18 cellular contexts compared by ENCODE assay signal in genomic region chr6:36384095-36384494, GRCh38. TPM values are rescaled to one million over a fixed set of nuclear protein-coding genes. Genes with fewer than 3 reads are reported as not detected.
DNase-seq lines count a peak whose midpoint lies in the region; ATAC-seq, FAIRE-seq and TF ChIP-seq lines count a peak whose summit lies in the region.
"Had no signal": no experiment of that assay in that cellular context is flagged by ENCODE, and none has a peak within 500 bp of the region (broad histone marks: within the 10 kb centered on the region; RNA-seq: fewer than 3 reads in every experiment).

No MANE protein-coding gene starts in this region.

- DNase-seq in GM13976 (ENCODE audit: low spot score) (peak; percentile 16), sciatic nerve (ENCODE audit: low spot score) (peak; percentile 19), mammary epithelial cell (no peak), NCI-H774 (lab: John Stamatoyannopoulos, UW) (no peak), pancreas (no peak)
- no peak for DNase-seq in activated CD4-positive, alpha-beta memory T cell treated with anti-CD3 and anti-CD28 coated beads, Interleukin-2, amount 10 ng/mL, durations not matched to agents 7 days and 5 days
- DNase-seq: CD8-positive, alpha-beta T cell; H7; IMR-90 had no signal

- H3K9me3 ChIP-seq in DOHH2 (ENCODE audit: control insufficient read depth, insufficient read depth, low read length): no peaks in the 10 kb centered on the region
- no peaks in the 10 kb centered on the region for H3K9me3 ChIP-seq in mammary epithelial cell (replicated peaks; ENCODE audit: insufficient read depth, low read length)
- no peaks in the 10 kb centered on the region for H3K9me3 ChIP-seq in pancreas
- H3K9me3 ChIP-seq: A549 had no signal

- CTCF ChIA-PET in activated CD4-positive, alpha-beta memory T cell treated with anti-CD3 and anti-CD28 coated beads, Interleukin-2, amount 10 ng/mL, durations not matched to agents 7 days and 5 days (lab: Charles Lee): interaction anchor here (1.1 kb wide), 1 partner anchor 43 kb away, joined by 3 read pairs; no protein-coding TSS in a partner anchor
- CTCF ChIA-PET in mammary epithelial cell (lab: Charles Lee; ENCODE audit: low non-redundant PET): no interaction called here

- H3K4me1 Mint-ChIP-seq in activated CD4-positive, alpha-beta memory T cell treated with anti-CD3 and anti-CD28 coated beads, Interleukin-2, amount 10 ng/mL, durations not matched to agents 7 days and 5 days: peaks cover 79% of the 10 kb centered on the region

- peak overlapping the region; percentile 63 for H3K4me2 ChIP-seq in DOHH2 (ENCODE audit: low read length)
- no peak overlapping the region for H3K4me2 ChIP-seq in mammary epithelial cell (ENCODE audit: insufficient read depth, low read depth, low read length)
- H3K4me2 ChIP-seq: A549, GM23338 had no signal

- no peak for ATAC-seq in sciatic nerve
- ATAC-seq in pancreas: no peak
- ATAC-seq: CD8-positive, alpha-beta T cell; GM23338 had no signal

- no peaks in the 10 kb centered on the region for H3K9me2 ChIP-seq in DOHH2 (replicated peaks; ENCODE audit: control insufficient read depth, low read length)

- no peak overlapping the region for H2AFZ ChIP-seq in mammary epithelial cell (ENCODE audit: low read depth, low read length)
- H2AFZ ChIP-seq: GM23338 had no signal

- H3K27me3 ChIP-seq in DOHH2 (ENCODE audit: control insufficient read depth, low read length) (peaks cover 34% of the 10 kb centered on the region), mammary epithelial cell (ENCODE audit: insufficient read depth, low read length) (no peaks in the 10 kb centered on the region), pancreas (no peaks in the 10 kb centered on the region)

- H3K79me2 ChIP-seq in DOHH2 (ENCODE audit: control insufficient read depth, low read length) (no peaks in the 10 kb centered on the region), mammary epithelial cell (ENCODE audit: insufficient read depth, low read length) (no peaks in the 10 kb centered on the region)

- intact Hi-C loops in sciatic nerve (cut with DNase I) (no loop called here), mammary epithelial cell (cut with micrococcal nuclease) (no loop called here), pancreas (cut with DNase I) (no loop called here)

- peaks cover 7% of the 10 kb centered on the region for H3K27me3 Mint-ChIP-seq in activated CD4-positive, alpha-beta memory T cell treated with anti-CD3 and anti-CD28 coated beads, Interleukin-2, amount 10 ng/mL, durations not matched to agents 7 days and 5 days

- in situ Hi-C loops in GM13976 (cut with MboI; ENCODE audit: low sequenced_read_pairs, unreplicated experiment): no loop called here
- in situ Hi-C loops in mammary epithelial cell (cut with MboI; ENCODE audit: low sequenced_read_pairs in 2 of 2): no loop called here

- H3K36me3 Mint-ChIP-seq in activated CD4-positive, alpha-beta memory T cell treated with anti-CD3 and anti-CD28 coated beads, Interleukin-2, amount 10 ng/mL, durations not matched to agents 7 days and 5 days (ENCODE audit: low read depth): peaks cover 64% of the 10 kb centered on the region

- H3F3A ChIP-seq in DOHH2 (ENCODE audit: control insufficient read depth, insufficient read depth): no peaks in the 10 kb centered on the region

- no peak overlapping the region for H3K4me3 ChIP-seq in DOHH2 (ENCODE audit: low read length)
- no peak overlapping the region for H3K4me3 ChIP-seq in mammary epithelial cell (replicated peaks in 1 of 3; ENCODE audit: insufficient read depth in 1 of 3, low read depth in 2 of 3, low read length in 3 of 3)
- H3K4me3 ChIP-seq in pancreas: no peak overlapping the region
- H3K4me3 ChIP-seq: A549, GM23338 had no signal

- no peak for FAIRE-seq in pancreas (lab: Jason Lieb, UNC)
- FAIRE-seq: A549, GM18507 had no signal

- no peaks in the 10 kb centered on the region for H4K20me1 ChIP-seq in DOHH2 (ENCODE audit: control insufficient read depth, insufficient read depth, low read depth, low read length)
- no peaks in the 10 kb centered on the region for H4K20me1 ChIP-seq in mammary epithelial cell (ENCODE audit: insufficient read depth, low read length)

- POLR2A ChIA-PET in activated CD4-positive, alpha-beta memory T cell treated with anti-CD3 and anti-CD28 coated beads, Interleukin-2, amount 10 ng/mL, durations not matched to agents 7 days and 5 days (lab: Charles Lee): no interaction called here

- 100% methylated on average over 2 of the region's 2 CpGs for WGBS in mammary epithelial cell (ENCODE audit: low coverage, missing lambda C conversion rate)
- 71 to 75% methylated on average over 2 of the region's 2 CpGs for WGBS in pancreas, 2 donors

- H3K36me3 ChIP-seq in DOHH2 (ENCODE audit: control insufficient read depth, low read length) (no peaks in the 10 kb centered on the region), mammary epithelial cell (ENCODE audit: insufficient read depth, low read length) (no peaks in the 10 kb centered on the region), pancreas (no peaks in the 10 kb centered on the region)

- BruUV-seq in mammary epithelial cell (replicated peaks; lab: Mats Ljungman, UMichigan): no TSS peak

- no peak overlapping the region for H3K9ac ChIP-seq in mammary epithelial cell (ENCODE audit: insufficient read depth, low read length)

- dilution Hi-C loops in mammary epithelial cell (cut with HindIII; ENCODE audit: low sequenced_read_pairs): no loop called here

- no peak for TF ChIP-seq CTCF in DOHH2 (IDR thresholded peaks at IDR 0.05; ENCODE audit: low read depth, low read length, poor library complexity, severe bottlenecking)
- no peak for TF ChIP-seq CTCF in GM13976 (IDR thresholded peaks at IDR 0.05; ENCODE audit: borderline replicate concordance, control extremely low read depth, extremely low read depth, insufficient read depth, missing control alignments)
- no peak for TF ChIP-seq CTCF in mammary epithelial cell (conservative IDR thresholded peaks at IDR 0.05 in 1 of 2, IDR thresholded peaks at IDR 0.05 in 1 of 2; ENCODE audit: extremely low read depth in 1 of 2, insufficient read depth in 1 of 2, low read depth in 1 of 2, low read length in 2 of 2)
- no peak for TF ChIP-seq CTCF in pancreas (IDR thresholded peaks at IDR 0.05)

- H3K4me1 ChIP-seq in DOHH2 (ENCODE audit: control insufficient read depth, low read length): peaks cover 63% of the 10 kb centered on the region
- peaks cover 11% of the 10 kb centered on the region for H3K4me1 ChIP-seq in mammary epithelial cell (ENCODE audit: insufficient read depth, low read length)
- H3K4me1 ChIP-seq in pancreas: no peaks in the 10 kb centered on the region

- peak overlapping the region; percentile 30 for H3K4me3 Mint-ChIP-seq in activated CD4-positive, alpha-beta memory T cell treated with anti-CD3 and anti-CD28 coated beads, Interleukin-2, amount 10 ng/mL, durations not matched to agents 7 days and 5 days
- H3K4me3 Mint-ChIP-seq: CD14-positive monocyte; CD8-positive, alpha-beta T cell; GM23338 had no signal

- H3K27ac Mint-ChIP-seq in activated CD4-positive, alpha-beta memory T cell treated with anti-CD3 and anti-CD28 coated beads, Interleukin-2, amount 10 ng/mL, durations not matched to agents 7 days and 5 days: peak overlapping the region; percentile 91
- H3K27ac Mint-ChIP-seq: CD8-positive, alpha-beta T cell; GM23338 had no signal

- H3K27ac ChIP-seq in DOHH2 (ENCODE audit: low read depth, low read length) (no peak overlapping the region), mammary epithelial cell (ENCODE audit: insufficient read depth, low read depth, low read length) (no peak overlapping the region), pancreas (no peak overlapping the region)
- H3K27ac ChIP-seq: A549, HL-60 had no signal

- no peaks in the 10 kb centered on the region for H3K9me3 Mint-ChIP-seq in activated CD4-positive, alpha-beta memory T cell treated with anti-CD3 and anti-CD28 coated beads, Interleukin-2, amount 10 ng/mL, durations not matched to agents 7 days and 5 days
- H3K9me3 Mint-ChIP-seq: CD8-positive, alpha-beta T cell had no signal

RNA-seq across cellular contexts. Expression of gene ETV7, which starts 3.4 kb away (rescaled TPM):
- total RNA-seq in activated CD4-positive, alpha-beta memory T cell treated with anti-CD3 and anti-CD28 coated beads, Interleukin-2, amount 10 ng/mL, durations not matched to agents 7 days and 5 days: 10 to 100 TPM; 20.7 to 21.9 TPM
- total RNA-seq in sciatic nerve: 6.7 TPM
- 1 to 10 TPM in 1 of 2 donors, under 1 TPM in 1; 0.64 to 1.0 TPM for total RNA-seq in mammary epithelial cell
- polyA plus RNA-seq in mammary epithelial cell: 0.78 TPM
- polyA minus RNA-seq in mammary epithelial cell: not detected
- 1 to 10 TPM in 2 of 6 donors, under 1 TPM in 4; 0.16 to 4.6 (median 0.47) TPM for total RNA-seq in pancreas
- 1 to 10 TPM; 1.7 to 2.2 TPM for polyA plus RNA-seq in pancreas

RNA-seq across cellular contexts. Expression of gene BNIP5, which starts 47.4 kb away (rescaled TPM):
- total RNA-seq in activated CD4-positive, alpha-beta memory T cell treated with anti-CD3 and anti-CD28 coated beads, Interleukin-2, amount 10 ng/mL, durations not matched to agents 7 days and 5 days: not detected
- total RNA-seq in sciatic nerve (not detected), mammary epithelial cell (not detected), pancreas (10 to 100 TPM in 2 of 6 donors, under 1 TPM in 4; 0.13 to 37.5 (median 0.38) TPM)
- polyA plus RNA-seq in mammary epithelial cell (not detected), pancreas (1 to 10 TPM in 1 of 2 donors, under 1 TPM in 1; 0.12 to 1.1 TPM)
- polyA minus RNA-seq in mammary epithelial cell: not detected
- total RNA-seq: CD8-positive, alpha-beta T cell; Daoy; GM23338; H7; IMR-90 had no signal
- polyA plus RNA-seq: A549, AG04450, BJ, CD14-positive monocyte, GM23338, IMR-90 had no signal

RNA-seq across cellular contexts. Expression of gene PXT1, which starts 58.6 kb away (rescaled TPM):
- total RNA-seq in activated CD4-positive, alpha-beta memory T cell treated with anti-CD3 and anti-CD28 coated beads, Interleukin-2, amount 10 ng/mL, durations not matched to agents 7 days and 5 days: under 1 TPM in 1 of 2 experiments, not detected in 1; 0.35 TPM
- total RNA-seq in sciatic nerve: 0.18 TPM
- total RNA-seq in mammary epithelial cell: under 1 TPM; under 0.01 to 0.16 TPM
- 0.20 TPM for polyA plus RNA-seq in mammary epithelial cell
- not detected for polyA minus RNA-seq in mammary epithelial cell
- total RNA-seq in pancreas: not detected
- not detected for polyA plus RNA-seq in pancreas
- total RNA-seq: Daoy, IMR-90 had no signal
- polyA plus RNA-seq: A549, AG04450, BJ, GM23338, IMR-90 had no signal

RNA-seq across cellular contexts. Expression of gene KCTD20, which starts 58.7 kb away (rescaled TPM):
- 10 to 100 TPM; 60.7 to 63.6 TPM for total RNA-seq in activated CD4-positive, alpha-beta memory T cell treated with anti-CD3 and anti-CD28 coated beads, Interleukin-2, amount 10 ng/mL, durations not matched to agents 7 days and 5 days
- 56.6 TPM for total RNA-seq in sciatic nerve
- 10 to 100 TPM; 18.0 to 31.8 TPM for total RNA-seq in mammary epithelial cell
- 12.8 TPM for polyA plus RNA-seq in mammary epithelial cell
- 30.0 TPM for polyA minus RNA-seq in mammary epithelial cell
- total RNA-seq in pancreas: 10 to 100 TPM in 3 of 6 donors, 1 to 10 TPM in 3; 8.8 to 21.7 (median 11.0) TPM
- polyA plus RNA-seq in pancreas: 10 to 100 TPM in 1 of 2 donors, 1 to 10 TPM in 1; 9.8 to 10.3 TPM

Comparison
In these comparisons a context has a peak if more than half of its experiments do, and no peak if none do; other contexts are left out.
1. DNase-seq: peak in GM13976 (single experiment) and sciatic nerve (single experiment); none in activated CD4-positive, alpha-beta memory T cell treated with anti-CD3 and anti-CD28 coated beads, Interleukin-2, amount 10 ng/mL, durations not matched to agents 7 days and 5 days (single experiment), mammary epithelial cell (single experiment), NCI-H774 (single experiment) and pancreas (0 of 6).